Comparison of ENCODE assay signal across 14 cellular contexts in genomic region chr7:30166841-30167235, GRCh38.
"Had no signal": no experiment of that assay in that cellular context is flagged by ENCODE, and none has a peak within 500 bp of the region (broad histone marks: within the 10 kb centered on the region; RNA-seq: fewer than 3 reads in every experiment).

No MANE protein-coding gene starts in this region.

- H3K4me3 ChIP-seq: esophagus muscularis mucosa, heart left ventricle, left lung, ovary, sigmoid colon had no signal

- H3K9me3 ChIP-seq: esophagus muscularis mucosa, heart left ventricle, left lung, ovary, sigmoid colon had no signal

- H3K27me3 ChIP-seq: esophagus muscularis mucosa, heart left ventricle, left lung, ovary, sigmoid colon had no signal

- DNase-seq: activated CD4-positive, alpha-beta memory T cell treated with anti-CD3 and anti-CD28 coated beads for 36 hours; activated gamma-delta T cell treated with Interleukin-2 at 50 U/mL for 16 hours; activated naive CD8-positive, alpha-beta T cell treated with anti-CD3 and anti-CD28 coated beads, Interleukin-2, amount 10 ng/mL, durations not matched to agents 7 days and 5 days; activated T-cell treated with anti-CD3 and anti-CD28 coated beads, Interleukin-2, amount 50 U/mL, for 48 hours; aorta; central memory CD4-positive, alpha-beta T cell; foreskin fibroblast; heart left ventricle; left lung; ovary; sigmoid colon; stimulated activated CD4-positive, alpha-beta T cell treated with anti-CD3 and anti-CD28 coated beads, Interleukin-12 subunit alpha, Interleukin-12 subunit beta, amount 100 ng/mL, for 4 hours; stimulated activated naive CD4-positive, alpha-beta T cell had no signal

- H3K36me3 ChIP-seq: heart left ventricle, left lung, ovary, sigmoid colon had no signal

- H3K27ac ChIP-seq: esophagus muscularis mucosa, heart left ventricle, ovary, sigmoid colon had no signal

- ATAC-seq: heart left ventricle had no signal
